In genomic region chr4:38618510-38618909, GRCh38 we compare ENCODE assay signal across 1 cellular context.
TF ChIP-seq lines count a peak whose summit lies in the region.

No MANE protein-coding gene starts in this region.

TF ChIP-seq in GM12878, 131 proteins besides CTCF, POLR2A, EP300 and RAD21:
- TF ChIP-seq BMI1 (IDR thresholded peaks at IDR 0.05; ENCODE audit: borderline replicate concordance) (no peak), NFYA (IDR thresholded peaks at IDR 0.05; ENCODE audit: borderline replicate concordance, low read depth, low read length) (no peak), MEF2A (IDR thresholded peaks at IDR 0.05; ENCODE audit: insufficient read depth, low read depth, low read length) (0 out of 2 replicates have a peak, but pooled peaks have one; percentile 17), MYC (IDR thresholded peaks at IDR 0.05; ENCODE audit: insufficient read depth, insufficient read length, insufficient replicate concordance, low read length, severe bottlenecking) (no peak), RUNX3 (IDR thresholded peaks at IDR 0.05; ENCODE audit: low read length) (peak; percentile 49; the same call in 1 of the 2 replicates), CEBPB (IDR thresholded peaks at IDR 0.05; ENCODE audit: borderline replicate concordance in 1 of 2, low read depth in 2 of 2, low read length in 2 of 2) (no peak), RCOR1 (conservative IDR thresholded peaks at IDR 0.05; ENCODE audit: low read depth, low read length) (no peak), RAD51 (IDR thresholded peaks at IDR 0.05) (no peak), SREBF2 (IDR thresholded peaks at IDR 0.05; ENCODE audit: low read length) (no peak), CREM (IDR thresholded peaks at IDR 0.05; ENCODE audit: low read depth) (no peak), JUNB (IDR thresholded peaks at IDR 0.05) (peak; percentile 43; the same call in 1 of the 2 replicates), GABPA (IDR thresholded peaks at IDR 0.05; ENCODE audit: low read depth) (no peak), PRDM15 (CRISPR knock-in tag; IDR thresholded peaks at IDR 0.05) (no peak), MTA3 (IDR thresholded peaks at IDR 0.05; ENCODE audit: borderline replicate concordance, low read length) (no peak), FOXM1 (IDR thresholded peaks at IDR 0.05; ENCODE audit: low read depth, low read length) (no peak), SIX5 (IDR thresholded peaks at IDR 0.05; ENCODE audit: low read depth, low read length, severe bottlenecking) (no peak), SUPT20H (IDR thresholded peaks at IDR 0.05; ENCODE audit: borderline replicate concordance, control insufficient read depth, low read depth, low read length) (no peak), SREBF1 (IDR thresholded peaks at IDR 0.05; ENCODE audit: low read length) (no peak)
